Comparison of ENCODE assay signal across 18 cellular contexts in the genomic region with DNA sequence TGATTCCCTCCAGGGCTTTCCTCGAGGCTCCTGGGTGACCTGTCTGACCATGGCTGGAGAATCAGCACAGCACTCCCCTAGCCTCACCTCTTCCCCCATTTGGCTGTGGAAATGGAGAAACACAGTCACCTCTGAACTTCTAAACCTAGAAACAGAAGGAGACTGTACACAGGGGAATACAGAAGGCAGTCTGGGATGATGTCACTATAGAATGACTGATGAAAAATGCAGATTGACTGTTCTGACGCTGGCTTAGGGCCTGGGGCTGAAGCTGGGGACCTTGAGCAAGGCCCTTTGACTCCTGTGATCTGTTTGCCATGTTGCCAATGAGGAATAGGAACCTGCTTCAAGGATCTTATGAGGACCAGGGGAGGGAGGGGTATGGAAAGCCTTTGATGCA. TPM values are rescaled to one million over a fixed set of nuclear protein-coding genes. Genes with fewer than 3 reads are reported as not detected.
DNase-seq lines count a peak whose midpoint lies in the region; ATAC-seq and TF ChIP-seq lines count a peak whose summit lies in the region.
"Had no signal": no experiment of that assay in that cellular context is flagged by ENCODE, and none has a peak within 500 bp of the region (broad histone marks: within the 10 kb centered on the region; RNA-seq: fewer than 3 reads in every experiment).

No MANE protein-coding gene starts in this region.

- intact Hi-C loops in activated CD4-positive, alpha-beta T cell treated with anti-CD3 and anti-CD28 coated beads, Interleukin-2, amount 10 ng/mL, durations not matched to agents 24 days and 14 days (cut with micrococcal nuclease), result no loop called here
- intact Hi-C loops in sciatic nerve (cut with DNase I), result no loop called here

- no peak overlapping the region for H3K4me3 Mint-ChIP-seq in activated CD4-positive, alpha-beta T cell treated with anti-CD3 and anti-CD28 coated beads, Interleukin-2, amount 10 ng/mL, durations not matched to agents 24 days and 14 days
- no peak overlapping the region for H3K4me3 Mint-ChIP-seq in effector memory CD8-positive, alpha-beta T cell

- no peak overlapping the region for H3K4me3 ChIP-seq in Karpas-422 (ENCODE audit: low read length)
- no peak overlapping the region for H3K4me3 ChIP-seq in gastroesophageal sphincter
- H3K4me3 ChIP-seq: upper lobe of left lung had no signal

- H4K20me1 ChIP-seq in Karpas-422 (ENCODE audit: insufficient read depth, low read depth, low read length), result no peaks in the 10 kb centered on the region

- H2AFZ ChIP-seq in Karpas-422 (ENCODE audit: low read length), result no peak overlapping the region

- TF ChIP-seq EP300 in gastroesophageal sphincter (IDR thresholded peaks at IDR 0.05), result no peak

- no peaks in the 10 kb centered on the region for H3K27me3 Mint-ChIP-seq in activated CD4-positive, alpha-beta T cell treated with anti-CD3 and anti-CD28 coated beads, Interleukin-2, amount 10 ng/mL, durations not matched to agents 24 days and 14 days
- H3K27me3 Mint-ChIP-seq in effector memory CD8-positive, alpha-beta T cell, result no peaks in the 10 kb centered on the region
- H3K27me3 Mint-ChIP-seq: progenitor cell of endocrine pancreas had no signal

- no peaks in the 10 kb centered on the region for H3K9me2 ChIP-seq in Karpas-422 (replicated peaks; ENCODE audit: insufficient read depth, low read length)

- TF ChIP-seq CTCF in gastroesophageal sphincter (IDR thresholded peaks at IDR 0.05), result no peak

- TF ChIP-seq POLR2A in gastroesophageal sphincter (IDR thresholded peaks at IDR 0.05), result no peak

- H3K4me1 ChIP-seq in Karpas-422 (ENCODE audit: low read length) (peaks cover 72% of the 10 kb centered on the region), gastroesophageal sphincter (no peaks in the 10 kb centered on the region)

- no peak for DNase-seq in activated CD4-positive, alpha-beta T cell treated with anti-CD3 and anti-CD28 coated beads, Interleukin-2, amount 10 ng/mL, durations not matched to agents 24 days and 14 days
- no peak for DNase-seq in activated CD4-positive, alpha-beta T cell treated with anti-CD3 and anti-CD28 coated beads, Interleukin-2, amount 50 U/mL, for 1 hour
- DNase-seq in Karpas-422 (no peak), sciatic nerve (ENCODE audit: low spot score) (no peak), SW 1271 (lab: John Stamatoyannopoulos, UW) (no peak), iPS-NIHi11 (ENCODE audit: low spot score) (no peak)
- DNase-seq in effector memory CD8-positive, alpha-beta T cell, result no peak
- DNase-seq: aorta, C1 segment of cervical spinal cord, DMS79, KBM-7, NCI-H2081 treated with DMSO at 0.1 percent for 48 hours, NCI-H510A treated with DMSO at 0.1 percent for 48 hours had no signal

- peak overlapping the region; percentile 42 for H3K27ac Mint-ChIP-seq in activated CD4-positive, alpha-beta T cell treated with anti-CD3 and anti-CD28 coated beads, Interleukin-2, amount 10 ng/mL, durations not matched to agents 24 days and 14 days
- peak overlapping the region; percentile 68 to 83 for H3K27ac Mint-ChIP-seq in effector memory CD8-positive, alpha-beta T cell

- peaks cover 2% of the 10 kb centered on the region for H3K4me1 Mint-ChIP-seq in activated CD4-positive, alpha-beta T cell treated with anti-CD3 and anti-CD28 coated beads, Interleukin-2, amount 10 ng/mL, durations not matched to agents 24 days and 14 days
- peaks cover 5 to 7% of the 10 kb centered on the region in 2 donors for H3K4me1 Mint-ChIP-seq in effector memory CD8-positive, alpha-beta T cell (ENCODE audit: low read depth in 2 of 2)

- H3K79me2 ChIP-seq in Karpas-422 (ENCODE audit: low read length), result 0 out of 2 replicates have a peak, but pooled peaks cover 2% of the 10 kb centered on the region

- H3K4me2 ChIP-seq in Karpas-422 (ENCODE audit: low read depth, low read length, poor library complexity, severe bottlenecking), result no peak overlapping the region

- H3K9me3 Mint-ChIP-seq in activated CD4-positive, alpha-beta T cell treated with anti-CD3 and anti-CD28 coated beads, Interleukin-2, amount 10 ng/mL, durations not matched to agents 24 days and 14 days, result peaks cover 4% of the 10 kb centered on the region
- no peaks in the 10 kb centered on the region for H3K9me3 Mint-ChIP-seq in effector memory CD8-positive, alpha-beta T cell

- peak overlapping the region; percentile 86 for H3K27ac ChIP-seq in Karpas-422 (ENCODE audit: low read length)
- H3K27ac ChIP-seq in gastroesophageal sphincter, result no peak overlapping the region
- H3K27ac ChIP-seq: HL-60 had no signal

- ATAC-seq in effector memory CD8-positive, alpha-beta T cell (replicated peaks), result no peak
- ATAC-seq in sciatic nerve (peak; percentile 36), gastroesophageal sphincter (no peak)
- ATAC-seq: Right ventricle myocardium inferior had no signal

- no peaks in the 10 kb centered on the region for H3K27me3 ChIP-seq in Karpas-422 (ENCODE audit: low read length)
- H3K27me3 ChIP-seq in gastroesophageal sphincter, result no peaks in the 10 kb centered on the region
- H3K27me3 ChIP-seq: upper lobe of left lung had no signal

- H3K36me3 ChIP-seq in Karpas-422 (ENCODE audit: insufficient read depth, low read length) (peaks cover 60% of the 10 kb centered on the region), gastroesophageal sphincter (peaks cover 0 to 93% of the 10 kb centered on the region in 2 donors)

- peak overlapping the region; percentile 42 for H3K9ac ChIP-seq in Karpas-422 (ENCODE audit: low read length)

- no peaks in the 10 kb centered on the region for H3K9me3 ChIP-seq in Karpas-422 (ENCODE audit: low read length)
- H3K9me3 ChIP-seq in gastroesophageal sphincter, result no peaks in the 10 kb centered on the region
- H3K9me3 ChIP-seq: upper lobe of left lung had no signal

- H3K36me3 Mint-ChIP-seq in activated CD4-positive, alpha-beta T cell treated with anti-CD3 and anti-CD28 coated beads, Interleukin-2, amount 10 ng/mL, durations not matched to agents 24 days and 14 days (ENCODE audit: low read depth), result peaks cover 44% of the 10 kb centered on the region
- H3K36me3 Mint-ChIP-seq in effector memory CD8-positive, alpha-beta T cell (ENCODE audit: insufficient read depth), result peaks cover 38% of the 10 kb centered on the region

- WGBS in gastroesophageal sphincter (ENCODE audit: low coverage in 1 of 2), 2 donors, result 41 to 57% methylated on average over 1 to 2 of the region's 2 CpGs

RNA-seq across cellular contexts. Expression of a gene that starts 24.2 kb away (rescaled TPM):
- 314 and 315 TPM in 2 replicates for total RNA-seq in activated CD4-positive, alpha-beta T cell treated with anti-CD3 and anti-CD28 coated beads, Interleukin-2, amount 10 ng/mL, durations not matched to agents 24 days and 14 days
- 277 and 387 TPM in 2 replicates for total RNA-seq in Karpas-422 (2014; rRNA removed; shearing (Covaris generic); ENCODE audit: low replicate concordance)
- total RNA-seq in sciatic nerve, result 211 TPM
- total RNA-seq in gastroesophageal sphincter, result 100 to 1,000 TPM; 359 to 435 (median 375) TPM

RNA-seq across cellular contexts. Expression of a gene that starts 42.1 kb away (rescaled TPM):
- 22.7 and 23.2 TPM in 2 replicates for total RNA-seq in activated CD4-positive, alpha-beta T cell treated with anti-CD3 and anti-CD28 coated beads, Interleukin-2, amount 10 ng/mL, durations not matched to agents 24 days and 14 days
- 241 and 291 TPM in 2 replicates for total RNA-seq in Karpas-422 (2014; rRNA removed; shearing (Covaris generic); ENCODE audit: low replicate concordance)
- 45.8 TPM for total RNA-seq in sciatic nerve
- total RNA-seq in gastroesophageal sphincter, result 100 to 1,000 TPM; 204 to 317 (median 256) TPM
